Comparison of ENCODE assay signal across 1 cellular context in genomic region chr6:122808121-122808885, GRCh38.
TF ChIP-seq lines count a peak whose summit lies in the region.

No MANE protein-coding gene starts in this region.

TF ChIP-seq in K562, 482 proteins besides CTCF, POLR2A, EP300 and RAD21 (continued from another document):
- no peak for TF ChIP-seq MAFK (IDR thresholded peaks at IDR 0.05; ENCODE audit: low read length)
- TF ChIP-seq MLX (CRISPR knock-in tag; conservative IDR thresholded peaks at IDR 0.05): no peak
- no peak for TF ChIP-seq NKRF (IDR thresholded peaks at IDR 0.05; ENCODE audit: borderline replicate concordance)
- TF ChIP-seq ZNF224 (CRISPR knock-in tag; IDR thresholded peaks at IDR 0.05): no peak
- TF ChIP-seq ZNF24 (IDR thresholded peaks at IDR 0.05): no peak
- TF ChIP-seq CC2D1A (IDR thresholded peaks at IDR 0.05): no peak
- no peak for TF ChIP-seq KLF1 (tag; IDR thresholded peaks at IDR 0.05)
- no peak for TF ChIP-seq TBP (optimal IDR thresholded peaks at IDR 0.05; ENCODE audit: low read depth, low read length)
- no peak for TF ChIP-seq XRCC5 (IDR thresholded peaks at IDR 0.05; ENCODE audit: low read depth, low read length)
TF ChIP-seq in K562: peak in this region for 0.
